Comparison of ENCODE assay signal across 13 cellular contexts in the genomic region with DNA sequence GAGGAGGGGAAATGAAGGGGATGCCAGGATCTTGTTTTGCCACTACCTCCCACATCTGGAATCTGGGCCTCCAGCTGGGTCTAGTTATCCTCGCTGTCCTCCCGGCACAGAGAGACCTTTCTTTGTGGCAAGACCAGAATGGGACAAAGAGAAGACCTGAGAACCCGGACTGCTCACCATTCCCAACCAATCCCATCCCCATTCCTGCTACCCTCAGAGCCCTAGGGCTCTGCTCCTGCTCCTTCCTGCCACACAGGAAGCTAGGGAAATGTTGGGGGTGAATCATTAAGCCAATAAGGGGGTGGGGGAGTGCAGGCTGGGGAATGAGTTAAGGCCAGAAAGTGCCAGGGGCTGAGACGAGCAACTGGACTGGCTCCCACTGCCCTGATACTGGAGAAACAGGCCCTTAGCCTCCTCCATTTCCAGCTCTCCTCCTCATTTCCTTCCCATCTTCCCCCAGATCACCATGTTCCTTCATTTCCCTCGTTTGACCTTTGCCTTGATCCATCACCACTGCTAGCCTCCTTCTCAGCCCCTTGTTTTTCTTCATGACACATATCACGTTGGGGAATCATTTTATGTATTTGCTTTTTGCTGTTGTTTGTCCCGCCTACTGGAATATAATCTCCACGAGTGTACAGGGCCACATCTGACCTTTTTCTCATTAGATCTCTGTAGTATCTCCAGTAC. TPM values are rescaled to one million over a fixed set of nuclear protein-coding genes. Genes with fewer than 3 reads are reported as not detected.
A peak's percentile ranks its signal among the peaks of the same experiment; 100 is the strongest.
DNase-seq lines count a peak whose midpoint lies in the region; TF ChIP-seq lines count a peak whose summit lies in the region.
"Had no signal": no experiment of that assay in that cellular context is flagged by ENCODE, and none has a peak within 500 bp of the region (broad histone marks: within the 10 kb centered on the region; RNA-seq: fewer than 3 reads in every experiment).

No MANE protein-coding gene starts in this region.

- WGBS in mesenchymal stem cell: 77% methylated on average over 5 of the region's 8 CpGs
- WGBS in suprapubic skin: 44% methylated on average over 8 of the region's 8 CpGs

- DNase-seq in LoVo (ENCODE audit: low spot score) (peak; percentile 48), breast epithelium (ENCODE audit: low spot score in 2 of 2) (peak in 1 of 2 donors; percentile 55), mesenchymal stem cell (peak; percentile 41), suprapubic skin (ENCODE audit: low spot score in 2 of 2) (no peak), CD14-positive monocyte (ENCODE audit: low spot score) (no peak), NCI-H2107 (lab: John Stamatoyannopoulos, UW) (no peak)
- DNase-seq in activated CD4-positive, CD25-positive, alpha-beta regulatory T cell (lab: John Stamatoyannopoulos, UW): no peak
- DNase-seq: activated B cell treated with CpG ODN at 0.5 μM for 24 hours, activated gamma-delta T cell treated with Interleukin-2 at 50 U/mL for 16 hours, dorsolateral prefrontal cortex, NCI-H1930, nucleus accumbens, OCI-M1 had no signal

- H2BK15ac ChIP-seq in mesenchymal stem cell (ENCODE audit: low read depth, poor library complexity, severe bottlenecking): peak overlapping the region; percentile 92

- intact Hi-C loops in breast epithelium (cut with DNase I; ENCODE audit: low total_unique reads): no loop called here
- intact Hi-C loops in CD14-positive monocyte (cut with micrococcal nuclease): loop anchor here in 1 of 2 donors (10.0 kb wide), 1 partner anchor 336 kb away; no protein-coding TSS in a partner anchor

- peak overlapping the region; percentile 56 to 89 for H3K18ac ChIP-seq in mesenchymal stem cell (ENCODE audit: low read depth in 1 of 2, low read length in 2 of 2)

- peaks cover 0 to 3% (median 0%) of the 10 kb centered on the region in 7 donors for H3K9me3 Mint-ChIP-seq in CD14-positive monocyte
- H3K9me3 Mint-ChIP-seq: activated B cell treated with CpG ODN at 0.5 μM for 24 hours had no signal

- H4K8ac ChIP-seq in mesenchymal stem cell (ENCODE audit: low read length): peak overlapping the region; percentile 45

- peak overlapping the region; percentile 18 for H2AFZ ChIP-seq in mesenchymal stem cell (ENCODE audit: low read depth, low read length)

- H3K4me3 ChIP-seq in breast epithelium (no peak overlapping the region), mesenchymal stem cell (ENCODE audit: insufficient read depth in 1 of 2, low read depth in 1 of 2, low read length in 2 of 2) (no peak overlapping the region), suprapubic skin (no peak overlapping the region)
- H3K4me3 ChIP-seq: dorsolateral prefrontal cortex had no signal

- TF ChIP-seq POLR2A in breast epithelium (IDR thresholded peaks at IDR 0.05): no peak
- TF ChIP-seq POLR2A in suprapubic skin (IDR thresholded peaks at IDR 0.05): no peak

- H3K14ac ChIP-seq in mesenchymal stem cell (ENCODE audit: low read length in 2 of 2): peak overlapping the region in 1 of 2 experiments; percentile 68

- no peak overlapping the region for H3K4me2 ChIP-seq in mesenchymal stem cell (ENCODE audit: low read length, poor library complexity, severe bottlenecking)

- H3K4me1 ChIP-seq in breast epithelium (peaks cover 0 to 36% of the 10 kb centered on the region in 2 donors), mesenchymal stem cell (ENCODE audit: control insufficient read depth, insufficient read depth, low read depth, low read length) (peaks cover 29% of the 10 kb centered on the region), suprapubic skin (peaks cover 72% of the 10 kb centered on the region)

- H3K4me1 Mint-ChIP-seq in CD14-positive monocyte: peaks cover 41% of the 10 kb centered on the region

- peak overlapping the region; percentile 89 for H4K91ac ChIP-seq in mesenchymal stem cell (ENCODE audit: low read length)

- peaks cover 0 to 8% of the 10 kb centered on the region in 2 donors for H3K36me3 Mint-ChIP-seq in CD14-positive monocyte

- no peak for TF ChIP-seq EP300 in suprapubic skin (IDR thresholded peaks at IDR 0.05)

- H3K36me3 ChIP-seq in breast epithelium (no peaks in the 10 kb centered on the region), mesenchymal stem cell (ENCODE audit: control insufficient read depth in 1 of 2, insufficient read depth in 2 of 2, low read depth in 1 of 2, low read length in 2 of 2) (no peaks in the 10 kb centered on the region), suprapubic skin (no peaks in the 10 kb centered on the region)

- H3K27ac ChIP-seq in breast epithelium (peak overlapping the region; percentile 68 to 97), mesenchymal stem cell (ENCODE audit: low read length, poor library complexity, severe bottlenecking) (peak overlapping the region; percentile 89), suprapubic skin (peak overlapping the region; percentile 73)
- H3K27ac ChIP-seq: dorsolateral prefrontal cortex had no signal

- no peak for TF ChIP-seq CTCF in breast epithelium (IDR thresholded peaks at IDR 0.05)
- TF ChIP-seq CTCF in suprapubic skin (IDR thresholded peaks at IDR 0.05): no peak
- TF ChIP-seq CTCF in CD14-positive monocyte (IDR thresholded peaks at IDR 0.05): no peak

- H2BK120ac ChIP-seq in mesenchymal stem cell (ENCODE audit: low read depth, low read length): peak overlapping the region; percentile 12

- H3K27me3 ChIP-seq in breast epithelium (no peaks in the 10 kb centered on the region), mesenchymal stem cell (ENCODE audit: control insufficient read depth in 1 of 2, insufficient read depth in 1 of 2, low read length in 2 of 2) (no peaks in the 10 kb centered on the region), suprapubic skin (no peaks in the 10 kb centered on the region)
- H3K27me3 ChIP-seq: dorsolateral prefrontal cortex had no signal

- H3K4ac ChIP-seq in mesenchymal stem cell (ENCODE audit: low read depth in 1 of 2, low read length in 2 of 2): peak overlapping the region in 1 of 2 experiments; percentile 84

- H3K9ac ChIP-seq in mesenchymal stem cell (ENCODE audit: low read length): peak overlapping the region; percentile 30

- peaks cover 7 to 14% (median 10%) of the 10 kb centered on the region in 3 donors for H3K27me3 Mint-ChIP-seq in CD14-positive monocyte (ENCODE audit: low read depth in 3 of 3)
- H3K27me3 Mint-ChIP-seq: activated B cell treated with CpG ODN at 0.5 μM for 24 hours had no signal

- peak overlapping the region; percentile 87 for H2BK5ac ChIP-seq in mesenchymal stem cell (ENCODE audit: low read depth, low read length, poor library complexity, severe bottlenecking)

- peak overlapping the region; percentile 100 for H2AK5ac ChIP-seq in mesenchymal stem cell (ENCODE audit: low read length, severe bottlenecking)

- H3K23ac ChIP-seq in mesenchymal stem cell (ENCODE audit: low read length in 2 of 2): no peak overlapping the region

- H3K4me3 Mint-ChIP-seq in CD14-positive monocyte: no peak overlapping the region
- H3K4me3 Mint-ChIP-seq: activated B cell treated with CpG ODN at 0.5 μM for 24 hours had no signal

- H3K27ac Mint-ChIP-seq in CD14-positive monocyte: peak overlapping the region in 1 of 7 donors; percentile 76
- H3K27ac Mint-ChIP-seq: activated B cell treated with CpG ODN at 0.5 μM for 24 hours had no signal

- H3K79me1 ChIP-seq in mesenchymal stem cell (replicated peaks; ENCODE audit: low read length, poor library complexity, severe bottlenecking): no peaks in the 10 kb centered on the region

- H3K9me3 ChIP-seq in breast epithelium (no peaks in the 10 kb centered on the region), mesenchymal stem cell (ENCODE audit: control insufficient read depth, low read length) (no peaks in the 10 kb centered on the region), suprapubic skin (no peaks in the 10 kb centered on the region)

- peak overlapping the region; percentile 22 to 99 for H2BK12ac ChIP-seq in mesenchymal stem cell (ENCODE audit: low read length in 2 of 2)

RNA-seq across cellular contexts. Expression of gene IER3, which starts 4.6 kb away (rescaled TPM):
- 10 to 100 TPM in 2 of 3 donors, 1 to 10 TPM in 1; 7.7 to 64.1 (median 20.0) TPM for total RNA-seq in breast epithelium
- polyA plus RNA-seq in mesenchymal stem cell (2013, experiment 1 of 2): 220 TPM
- 207 TPM for polyA plus RNA-seq in mesenchymal stem cell (2013, experiment 2 of 2)
- 10 to 100 TPM; 22.0 to 86.2 (median 45.8) TPM for total RNA-seq in suprapubic skin
- 10 to 100 TPM; 30.6 to 53.2 TPM for polyA plus RNA-seq in CD14-positive monocyte

RNA-seq across cellular contexts. Expression of gene FLOT1, which starts 6.5 kb away (rescaled TPM):
- total RNA-seq in breast epithelium (100 to 1,000 TPM in 2 of 3 donors, 10 to 100 TPM in 1; 80.5 to 171 (median 142) TPM), suprapubic skin (10 to 100 TPM; 28.4 to 60.8 (median 45.5) TPM)
- polyA plus RNA-seq in mesenchymal stem cell (2013, experiment 1 of 2): 120 TPM
- 118 TPM for polyA plus RNA-seq in mesenchymal stem cell (2013, experiment 2 of 2)
- 100 to 1,000 TPM; 124 to 153 TPM for polyA plus RNA-seq in CD14-positive monocyte

RNA-seq across cellular contexts. Expression of gene TUBB, which starts 28.8 kb away (rescaled TPM):
- 100 to 1,000 TPM; 189 to 269 (median 212) TPM for total RNA-seq in breast epithelium
- 839 TPM for polyA plus RNA-seq in mesenchymal stem cell (2013, experiment 1 of 2)
- 819 TPM for polyA plus RNA-seq in mesenchymal stem cell (2013, experiment 2 of 2)
- 100 to 1,000 TPM; 166 to 348 (median 244) TPM for total RNA-seq in suprapubic skin
- 10 to 100 TPM; 48.4 to 57.0 TPM for polyA plus RNA-seq in CD14-positive monocyte

RNA-seq across cellular contexts. Expression of gene MDC1, which starts 31.9 kb away (rescaled TPM):
- total RNA-seq in breast epithelium: 10 to 100 TPM in 2 of 3 donors, 1 to 10 TPM in 1; 8.5 to 14.9 (median 13.4) TPM
- 9.8 TPM for polyA plus RNA-seq in mesenchymal stem cell (2013, experiment 1 of 2)
- polyA plus RNA-seq in mesenchymal stem cell (2013, experiment 2 of 2): 8.6 TPM
- 10 to 100 TPM; 10.4 to 27.0 (median 16.3) TPM for total RNA-seq in suprapubic skin
- under 1 TPM; 0.27 to 0.34 TPM for polyA plus RNA-seq in CD14-positive monocyte

RNA-seq across cellular contexts. Expression of gene NRM, which starts 58.2 kb away (rescaled TPM):
- total RNA-seq in breast epithelium (1 to 10 TPM; 1.8 to 4.0 (median 2.3) TPM), suprapubic skin (1 to 10 TPM; 2.3 to 9.0 (median 6.8) TPM)
- polyA plus RNA-seq in mesenchymal stem cell (2013, experiment 1 of 2): 35.3 TPM
- 36.1 TPM for polyA plus RNA-seq in mesenchymal stem cell (2013, experiment 2 of 2)
- polyA plus RNA-seq in CD14-positive monocyte: 10 to 100 TPM; 25.9 to 35.0 TPM

Comparison
In these comparisons a context has a peak if more than half of its experiments do, and no peak if none do; other contexts are left out.
1. DNase-seq: peak in LoVo (single experiment) and mesenchymal stem cell (single experiment); none in suprapubic skin (0 of 2), CD14-positive monocyte (single experiment), NCI-H2107 (single experiment) and activated CD4-positive, CD25-positive, alpha-beta regulatory T cell (0 of 4).
2. Peak in every context shown above with its lines, with median percentiles within 50 percentile points of each other: H3K27ac ChIP-seq.